In genomic region chr13:49517461-49517860, GRCh38 we compare ENCODE assay signal across 14 cellular contexts. TPM values are rescaled to one million over a fixed set of nuclear protein-coding genes. Genes with fewer than 3 reads are reported as not detected.
A peak's percentile ranks its signal among the peaks of the same experiment; 100 is the strongest.
DNase-seq lines count a peak whose midpoint lies in the region; ATAC-seq and TF ChIP-seq lines count a peak whose summit lies in the region.
"Had no signal": no experiment of that assay in that cellular context is flagged by ENCODE, and none has a peak within 500 bp of the region (broad histone marks: within the 10 kb centered on the region; RNA-seq: fewer than 3 reads in every experiment).

No MANE protein-coding gene starts in this region.

- no peaks in the 10 kb centered on the region for H3K4me1 Mint-ChIP-seq in activated naive CD4-positive, alpha-beta T cell treated with anti-CD3 and anti-CD28 coated beads, Interleukin-2, amount 10 ng/mL, durations not matched to agents 7 days and 5 days
- H3K4me1 Mint-ChIP-seq: CD14-positive monocyte had no signal

- CTCF ChIA-PET in activated naive CD4-positive, alpha-beta T cell treated with anti-CD3 and anti-CD28 coated beads, Interleukin-2, amount 10 ng/mL, durations not matched to agents 7 days and 5 days (lab: Charles Lee): no interaction called here

- no peak overlapping the region for H3K27ac Mint-ChIP-seq in activated naive CD4-positive, alpha-beta T cell treated with anti-CD3 and anti-CD28 coated beads, Interleukin-2, amount 10 ng/mL, durations not matched to agents 7 days and 5 days

- no peak overlapping the region for H3K4me3 ChIP-seq in hepatocyte
- no peak overlapping the region for H3K4me3 ChIP-seq in upper lobe of right lung
- no peak overlapping the region for H3K4me3 ChIP-seq in adrenal gland
- H3K4me3 ChIP-seq: breast epithelium, prostate gland, SK-N-MC, vagina had no signal

- no peaks in the 10 kb centered on the region for H3K27me3 Mint-ChIP-seq in activated naive CD4-positive, alpha-beta T cell treated with anti-CD3 and anti-CD28 coated beads, Interleukin-2, amount 10 ng/mL, durations not matched to agents 7 days and 5 days

- H3K4me2 ChIP-seq in hepatocyte: no peak overlapping the region

- no peaks in the 10 kb centered on the region for H3K27me3 ChIP-seq in hepatocyte
- no peaks in the 10 kb centered on the region for H3K27me3 ChIP-seq in upper lobe of right lung
- H3K27me3 ChIP-seq in adrenal gland: no peaks in the 10 kb centered on the region
- H3K27me3 ChIP-seq: breast epithelium, vagina had no signal

- no peaks in the 10 kb centered on the region for H3K79me2 ChIP-seq in hepatocyte

- intact Hi-C loops in upper lobe of right lung (cut with DNase I): no loop called here
- intact Hi-C loops in adrenal gland (cut with DNase I): no loop called here

- H3K27ac ChIP-seq in hepatocyte: no peak overlapping the region
- no peak overlapping the region for H3K27ac ChIP-seq in upper lobe of right lung
- H3K27ac ChIP-seq in adrenal gland: no peak overlapping the region
- H3K27ac ChIP-seq: breast epithelium, prostate gland, SK-N-MC, vagina had no signal

- no peaks in the 10 kb centered on the region for H3K9me3 Mint-ChIP-seq in activated naive CD4-positive, alpha-beta T cell treated with anti-CD3 and anti-CD28 coated beads, Interleukin-2, amount 10 ng/mL, durations not matched to agents 7 days and 5 days

- H3K9me3 ChIP-seq in hepatocyte (ENCODE audit: low read depth) (no peaks in the 10 kb centered on the region), upper lobe of right lung (no peaks in the 10 kb centered on the region), adrenal gland (replicated peaks in 1 of 3) (no peaks in the 10 kb centered on the region)
- H3K9me3 ChIP-seq: breast epithelium, prostate gland, vagina had no signal

- H3K4me3 Mint-ChIP-seq in activated naive CD4-positive, alpha-beta T cell treated with anti-CD3 and anti-CD28 coated beads, Interleukin-2, amount 10 ng/mL, durations not matched to agents 7 days and 5 days: no peak overlapping the region
- H3K4me3 Mint-ChIP-seq: CD14-positive monocyte had no signal

- no peaks in the 10 kb centered on the region for H3K36me3 ChIP-seq in hepatocyte (replicated peaks; ENCODE audit: insufficient read depth, low read depth)
- peaks cover 88% of the 10 kb centered on the region for H3K36me3 ChIP-seq in upper lobe of right lung
- H3K36me3 ChIP-seq in adrenal gland (replicated peaks in 1 of 2): peaks cover 0 to 31% of the 10 kb centered on the region in 2 donors
- H3K36me3 ChIP-seq: prostate gland had no signal

- TF ChIP-seq POLR2A in GM18505 (IDR thresholded peaks at IDR 0.05; ENCODE audit: borderline replicate concordance, extremely low read depth, insufficient read depth, insufficient read length) (no peak), adrenal gland (IDR thresholded peaks at IDR 0.05) (no peak)

- no peak overlapping the region for H2AFZ ChIP-seq in hepatocyte

- peak; percentile 39 for TF ChIP-seq CTCF in hepatocyte (IDR thresholded peaks at IDR 0.05; ENCODE audit: poor library complexity)
- peak; percentile 35 for TF ChIP-seq CTCF in upper lobe of right lung (IDR thresholded peaks at IDR 0.05)
- TF ChIP-seq CTCF in adrenal gland (IDR thresholded peaks at IDR 0.05): no peak

- H3K4me1 ChIP-seq in hepatocyte (ENCODE audit: insufficient read depth) (no peaks in the 10 kb centered on the region), upper lobe of right lung (no peaks in the 10 kb centered on the region), adrenal gland (replicated peaks in 1 of 2) (peaks cover 0 to 8% of the 10 kb centered on the region in 2 donors)
- H3K4me1 ChIP-seq: breast epithelium, prostate gland, vagina had no signal

- ATAC-seq in upper lobe of right lung (no peak), HG03354 (IDR thresholded peaks at IDR 0.05; ENCODE audit: poor library complexity, severe bottlenecking, unreplicated experiment) (no peak), GM18505 (IDR thresholded peaks at IDR 0.05; ENCODE audit: unreplicated experiment) (no peak)

- peaks cover 57% of the 10 kb centered on the region for H3K36me3 Mint-ChIP-seq in activated naive CD4-positive, alpha-beta T cell treated with anti-CD3 and anti-CD28 coated beads, Interleukin-2, amount 10 ng/mL, durations not matched to agents 7 days and 5 days

- 60% methylated on average over 6 of the region's 6 CpGs for WGBS in hepatocyte (ENCODE audit: low lambda C conversion rate, missing lambda C conversion rate)
- 71 to 87% (median 85%) methylated on average over 6 of the region's 6 CpGs for WGBS in adrenal gland, 4 donors

- DNase-seq in activated naive CD4-positive, alpha-beta T cell treated with anti-CD3 and anti-CD28 coated beads, Interleukin-2, amount 10 ng/mL, durations not matched to agents 7 days and 5 days: peak; percentile 22
- no peak for DNase-seq in activated naive CD4-positive, alpha-beta T cell treated with Interleukin-2 at 50 U/mL for 16 hours
- DNase-seq in amniotic epithelial cell (ENCODE audit: low read depth) (peak; percentile 22), hepatocyte (ENCODE audit: low spot score) (peak; percentile 36), upper lobe of right lung (no peak), adrenal gland (no peak)
- DNase-seq: NCI-H2107 had no signal

- H4K20me1 ChIP-seq in hepatocyte (ENCODE audit: insufficient read depth, poor library complexity, severe bottlenecking): no peaks in the 10 kb centered on the region

- H3K9me2 ChIP-seq in hepatocyte (replicated peaks; ENCODE audit: insufficient read depth): no peaks in the 10 kb centered on the region

RNA-seq across cellular contexts. Expression of gene PHF11, which starts 21.7 kb away (rescaled TPM):
- total RNA-seq in hepatocyte (17.7 and 20.4 TPM in 2 replicates), upper lobe of right lung (57.7 TPM), adrenal gland (10 to 100 TPM; 23.8 to 73.9 (median 60.7) TPM)
- polyA plus RNA-seq in hepatocyte (14.4 and 17.9 TPM in 2 replicates), adrenal gland (100 to 1,000 TPM in 2 of 3 donors, 10 to 100 TPM in 1; 85.0 to 136 (median 129) TPM)

Comparison
In these comparisons a context has a peak if more than half of its experiments do, and no peak if none do; other contexts are left out.
1. DNase-seq: peak in activated naive CD4-positive, alpha-beta T cell treated with anti-CD3 and anti-CD28 coated beads, Interleukin-2, amount 10 ng/mL, durations not matched to agents 7 days and 5 days (single experiment), amniotic epithelial cell (single experiment) and hepatocyte (single experiment); none in activated naive CD4-positive, alpha-beta T cell treated with Interleukin-2 at 50 U/mL for 16 hours (single experiment), upper lobe of right lung (single experiment) and adrenal gland (0 of 7).
2. CTCF ChIP-seq: peak in hepatocyte (single experiment) and upper lobe of right lung (single experiment); none in adrenal gland (0 of 6).